ENCODE assay signal across 1 cellular context in the genomic region with DNA sequence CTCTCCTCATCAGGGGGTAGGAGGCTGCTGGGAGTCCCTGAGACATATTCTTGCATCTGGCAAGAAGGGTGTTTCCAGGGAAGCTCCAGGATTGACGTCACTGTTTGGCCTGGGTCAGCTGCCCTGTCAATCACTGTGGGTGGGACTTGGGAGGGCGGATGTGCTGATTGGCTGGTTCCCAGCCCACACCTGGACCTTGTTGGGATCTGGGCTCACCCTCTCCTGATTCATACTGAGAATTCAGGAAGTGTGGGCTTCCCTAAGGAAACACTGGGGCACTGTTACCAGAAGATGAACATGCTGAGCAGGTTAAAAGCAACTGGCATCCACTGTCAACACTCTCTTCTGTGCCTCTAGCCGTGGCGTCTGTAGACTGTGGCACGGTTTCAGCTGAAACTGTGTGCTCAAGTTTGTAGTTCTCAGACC.
TF ChIP-seq lines count a peak whose summit lies in the region.

No MANE protein-coding gene starts in this region.

TF ChIP-seq in HCT116, 20 proteins besides CTCF, POLR2A, EP300 and RAD21:
- no peak for TF ChIP-seq SIN3A (IDR thresholded peaks at IDR 0.05; ENCODE audit: low read depth)
- TF ChIP-seq EGR1 (IDR thresholded peaks at IDR 0.05; ENCODE audit: low read depth): no peak
- no peak for TF ChIP-seq SP1 (IDR thresholded peaks at IDR 0.05; ENCODE audit: low read depth)
- no peak for TF ChIP-seq ZFX (IDR thresholded peaks at IDR 0.05)
- TF ChIP-seq, protein P1, sequence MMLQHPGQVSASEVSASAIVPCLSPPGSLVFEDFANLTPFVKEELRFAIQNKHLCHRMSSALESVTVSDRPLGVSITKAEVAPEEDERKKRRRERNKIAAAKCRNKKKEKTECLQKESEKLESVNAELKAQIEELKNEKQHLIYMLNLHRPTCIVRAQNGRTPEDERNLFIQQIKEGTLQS (IDR thresholded peaks at IDR 0.05): no peak
- no peak for TF ChIP-seq EZH2phosphoT487 (IDR thresholded peaks at IDR 0.05; ENCODE audit: borderline replicate concordance)
- TF ChIP-seq POLR2AphosphoS5 (IDR thresholded peaks at IDR 0.05; ENCODE audit: low read depth, low read length): no peak
- TF ChIP-seq FOSL1 (IDR thresholded peaks at IDR 0.05; ENCODE audit: low read depth): no peak
- TF ChIP-seq, protein P2, sequence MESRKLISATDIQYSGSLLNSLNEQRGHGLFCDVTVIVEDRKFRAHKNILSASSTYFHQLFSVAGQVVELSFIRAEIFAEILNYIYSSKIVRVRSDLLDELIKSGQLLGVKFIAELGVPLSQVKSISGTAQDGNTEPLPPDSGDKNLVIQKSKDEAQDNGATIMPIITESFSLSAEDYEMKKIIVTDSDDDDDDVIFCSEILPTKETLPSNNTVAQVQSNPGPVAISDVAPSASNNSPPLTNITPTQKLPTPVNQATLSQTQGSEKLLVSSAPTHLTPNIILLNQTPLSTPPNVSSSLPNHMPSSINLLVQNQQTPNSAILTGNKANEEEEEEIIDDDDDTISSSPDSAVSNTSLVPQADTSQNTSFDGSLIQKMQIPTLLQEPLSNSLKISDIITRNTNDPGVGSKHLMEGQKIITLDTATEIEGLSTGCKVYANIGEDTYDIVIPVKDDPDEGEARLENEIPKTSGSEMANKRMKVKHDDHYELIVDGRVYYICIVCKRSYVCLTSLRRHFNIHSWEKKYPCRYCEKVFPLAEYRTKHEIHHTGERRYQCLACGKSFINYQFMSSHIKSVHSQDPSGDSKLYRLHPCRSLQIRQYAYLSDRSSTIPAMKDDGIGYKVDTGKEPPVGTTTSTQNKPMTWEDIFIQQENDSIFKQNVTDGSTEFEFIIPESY (IDR thresholded peaks at IDR 0.05; ENCODE audit: extremely low read depth, insufficient replicate concordance, low read length): no peak
- no peak for TF ChIP-seq EZH2 (IDR thresholded peaks at IDR 0.05)
- TF ChIP-seq CEBPB (IDR thresholded peaks at IDR 0.05; ENCODE audit: low read depth): no peak
- no peak for TF ChIP-seq ZNF274 (IDR thresholded peaks at IDR 0.05; ENCODE audit: low read depth, low read length)
- no peak for TF ChIP-seq YY1 (IDR thresholded peaks at IDR 0.05; ENCODE audit: extremely low read depth, insufficient replicate concordance, low read depth, low read length)
- TF ChIP-seq CBX3 (IDR thresholded peaks at IDR 0.05; ENCODE audit: low read depth): no peak
- no peak for TF ChIP-seq JUND (IDR thresholded peaks at IDR 0.05)
- TF ChIP-seq TCF7L2 (IDR thresholded peaks at IDR 0.05; ENCODE audit: borderline replicate concordance, extremely low read depth, insufficient read depth, insufficient read length): no peak
TF ChIP-seq in HCT116: peak in this region for 0.
